ENCODE assay signal across 32 cellular contexts in the genomic region with DNA sequence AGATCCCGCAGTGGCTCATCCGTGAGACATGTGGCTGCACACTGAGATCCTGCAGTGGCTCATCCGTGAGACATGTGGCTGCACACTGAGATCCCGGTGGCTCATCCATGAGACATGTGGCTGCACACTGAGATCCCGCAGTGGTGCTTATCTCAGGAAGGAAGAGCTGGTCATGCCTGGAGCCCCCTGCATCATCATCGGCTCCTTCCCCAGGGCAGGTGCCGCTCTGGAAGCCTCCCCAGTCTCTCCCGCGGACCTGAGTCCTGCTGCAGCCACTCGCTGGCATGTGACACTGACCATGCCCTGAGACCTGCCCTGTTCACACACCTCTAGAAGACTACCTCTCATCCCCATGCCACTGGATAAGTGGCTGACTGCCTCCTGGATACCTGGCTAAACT.
A peak's percentile ranks its signal among the peaks of the same experiment; 100 is the strongest.
DNase-seq lines count a peak whose midpoint lies in the region; ATAC-seq, FAIRE-seq and TF ChIP-seq lines count a peak whose summit lies in the region.
"Had no signal": no experiment of that assay in that cellular context is flagged by ENCODE, and none has a peak within 500 bp of the region (broad histone marks: within the 10 kb centered on the region; RNA-seq: fewer than 3 reads in every experiment).

No MANE protein-coding gene starts in this region.

- WGBS in GM12878 (ENCODE audit: insufficient coverage, insufficient replicate concordance, low lambda C conversion rate, missing lambda C conversion rate) = 90% methylated on average over 9 of the region's 10 CpGs

- FAIRE-seq in GM12878 (lab: Jason Lieb, UNC) (no peak), D721Med (lab: Jason Lieb, UNC) (no peak)
- FAIRE-seq: A549, GM12891, GM19239, H54, RCC 7860 had no signal

- H3K27ac Mint-ChIP-seq in endothelial cell (ENCODE audit: unreplicated experiment) = peak overlapping the region; percentile 57
- H3K27ac Mint-ChIP-seq: CD4-positive, alpha-beta T cell had no signal

- H3K4me1 Mint-ChIP-seq in endothelial cell (ENCODE audit: unreplicated experiment) = no peaks in the 10 kb centered on the region

- ATAC-seq in GM12878 = no peak
- ATAC-seq in upper lobe of right lung = no peak
- ATAC-seq in GM21360 (IDR thresholded peaks at IDR 0.05; ENCODE audit: unreplicated experiment) = no peak
- ATAC-seq: A549 had no signal

- TF ChIP-seq EP300 in GM12878 (IDR thresholded peaks at IDR 0.05; ENCODE audit: borderline replicate concordance in 1 of 2, control insufficient read depth in 1 of 2, low read depth in 2 of 2, low read length in 2 of 2) = no peak

- no peaks in the 10 kb centered on the region for H3K4me1 ChIP-seq in GM12878 (ENCODE audit: control insufficient read depth, insufficient read depth, low read length)
- H3K4me1 ChIP-seq in mucosa of stomach (ENCODE audit: control insufficient read depth, insufficient read depth, low read length) = peaks cover 29% of the 10 kb centered on the region
- H3K4me1 ChIP-seq in upper lobe of right lung = no peaks in the 10 kb centered on the region
- H3K4me1 ChIP-seq in effector memory CD4-positive, alpha-beta T cell (ENCODE audit: control insufficient read depth, insufficient read depth, low read length, poor library complexity, severe bottlenecking) = no peaks in the 10 kb centered on the region
- H3K4me1 ChIP-seq: A549 had no signal

- no peak overlapping the region for H2AFZ ChIP-seq in GM12878 (ENCODE audit: control insufficient read depth, low read depth, low read length)

- TF ChIP-seq POLR2A in GM12878 (IDR thresholded peaks at IDR 0.05; ENCODE audit: low read depth, low read length) = no peak

- intact Hi-C loops in GM12878 (cut with micrococcal nuclease; ENCODE audit: unreplicated experiment) = no loop called here
- intact Hi-C loops in upper lobe of right lung (cut with DNase I) = no loop called here

- no TSS peak for BruUV-seq in GM12878 (replicated peaks; lab: Mats Ljungman, UMichigan)

- TF ChIP-seq RAD21 in GM12878 (IDR thresholded peaks at IDR 0.05; ENCODE audit: insufficient read depth, low read depth, low read length) = no peak

- H3K36me3 Mint-ChIP-seq in endothelial cell (ENCODE audit: low read depth, unreplicated experiment) = peaks cover 10% of the 10 kb centered on the region

- H3K9me3 Mint-ChIP-seq in endothelial cell (ENCODE audit: unreplicated experiment) = peaks cover 44% of the 10 kb centered on the region
- H3K9me3 Mint-ChIP-seq: CD4-positive, alpha-beta T cell had no signal

- H3K4me2 ChIP-seq in GM12878 (ENCODE audit: control insufficient read depth, insufficient read depth) = no peak overlapping the region
- H3K4me2 ChIP-seq: A549; BLaER1 treated with 17β-estradiol and CSF1 and Interleukin-3, amounts not matched to agents 10 nM and 100 nM had no signal

- SMC1A ChIA-PET in GM12878 (lab: Charles Lee; ENCODE audit: uncharacterized antibody, unreplicated experiment) = no interaction called here

- RAD21 ChIA-PET in GM12878 (lab: Charles Lee; ENCODE audit: unreplicated experiment) = no interaction called here

- H3K4me3 ChIP-seq in GM12878 (no peak overlapping the region), mucosa of stomach (ENCODE audit: low read length) (peak overlapping the region; percentile 11), upper lobe of right lung (no peak overlapping the region)
- H3K4me3 ChIP-seq in effector memory CD4-positive, alpha-beta T cell (ENCODE audit: insufficient read depth, low read depth, low read length, poor library complexity, severe bottlenecking) = no peak overlapping the region
- H3K4me3 ChIP-seq: A549; BLaER1 treated with 17β-estradiol and CSF1 and Interleukin-3, amounts not matched to agents 10 nM and 100 nM; MG63; SK-N-MC had no signal

- H3K4me3 Mint-ChIP-seq in endothelial cell (ENCODE audit: unreplicated experiment) = no peak overlapping the region
- H3K4me3 Mint-ChIP-seq: CD4-positive, alpha-beta T cell had no signal

- H3K27me3 Mint-ChIP-seq in endothelial cell (ENCODE audit: unreplicated experiment) = peaks cover 8% of the 10 kb centered on the region

- DNase-seq in GM12878 (ENCODE audit: low read depth, low spot score) (no peak), endothelial cell (ENCODE audit: low spot score) (no peak), upper lobe of right lung (peak; percentile 26), D721Med (ENCODE audit: insufficient read length, low spot score) (no peak)
- DNase-seq in effector memory CD4-positive, alpha-beta T cell = no peak
- DNase-seq: AML-193; CD4-positive, alpha-beta T cell; COR-L47; DMS 273 treated with DMSO at 0.1 percent for 48 hours; DMS79; EL; GDM1; IMR-90; KG1; MG63; NCI-H1105 treated with DMSO at 0.1 percent for 48 hours; NCI-H146; NCI-H1930; NCI-H2107; NCI-H446; NCI-H524 treated with DMSO at 0.1 percent for 48 hours; NCI-H774; SIG-M5 had no signal

- POLR2A ChIA-PET in GM12878 (lab: Charles Lee) = no interaction called here

- no peaks in the 10 kb centered on the region for H3K27me3 ChIP-seq in GM12878 (replicated peaks in 1 of 2; ENCODE audit: control insufficient read depth in 2 of 2, insufficient read depth in 2 of 2, low read length in 1 of 2)
- H3K27me3 ChIP-seq in mucosa of stomach (ENCODE audit: control insufficient read depth, insufficient read depth, low read length) = no peaks in the 10 kb centered on the region
- H3K27me3 ChIP-seq in upper lobe of right lung = no peaks in the 10 kb centered on the region
- H3K27me3 ChIP-seq in effector memory CD4-positive, alpha-beta T cell (replicated peaks; ENCODE audit: control insufficient read depth, insufficient read depth, low read length, poor library complexity, severe bottlenecking) = no peaks in the 10 kb centered on the region
- H3K27me3 ChIP-seq: BLaER1 treated with 17β-estradiol and CSF1 and Interleukin-3, amounts not matched to agents 10 nM and 100 nM; MG63 had no signal

- H4K20me1 ChIP-seq in GM12878 (ENCODE audit: control insufficient read depth, insufficient read depth) = no peaks in the 10 kb centered on the region
- H4K20me1 ChIP-seq: BLaER1 treated with 17β-estradiol and CSF1 and Interleukin-3, amounts not matched to agents 10 nM and 100 nM had no signal

- H3K36me3 ChIP-seq in GM12878 (ENCODE audit: control insufficient read depth in 2 of 2, insufficient read depth in 2 of 2, low read length in 1 of 2) (no peaks in the 10 kb centered on the region), mucosa of stomach (ENCODE audit: control insufficient read depth, insufficient read depth, low read length) (no peaks in the 10 kb centered on the region), upper lobe of right lung (no peaks in the 10 kb centered on the region)
- no peaks in the 10 kb centered on the region for H3K36me3 ChIP-seq in effector memory CD4-positive, alpha-beta T cell (ENCODE audit: control insufficient read depth, insufficient read depth, low read length)
- H3K36me3 ChIP-seq: BLaER1 treated with 17β-estradiol and CSF1 and Interleukin-3, amounts not matched to agents 10 nM and 100 nM; MG63 had no signal

- in situ Hi-C loops in GM12878 (cut with MboI) = no loop called here

- H3K27ac ChIP-seq in GM12878 (ENCODE audit: control insufficient read depth, insufficient read depth) = no peak overlapping the region
- no peak overlapping the region for H3K27ac ChIP-seq in upper lobe of right lung
- H3K27ac ChIP-seq in effector memory CD4-positive, alpha-beta T cell (ENCODE audit: insufficient read depth, low read length, poor library complexity, severe bottlenecking) = no peak overlapping the region
- H3K27ac ChIP-seq: A549; BLaER1 treated with 17β-estradiol and CSF1 and Interleukin-3, amounts not matched to agents 10 nM and 100 nM; SK-N-MC had no signal

- H3K79me2 ChIP-seq in GM12878 (ENCODE audit: control insufficient read depth, insufficient read depth, low read length) = no peaks in the 10 kb centered on the region

- H3K9ac ChIP-seq in GM12878 (ENCODE audit: control insufficient read depth, insufficient read depth, low read length) (no peak overlapping the region), mucosa of stomach (ENCODE audit: low read length) (no peak overlapping the region)
- H3K9ac ChIP-seq: BLaER1 treated with 17β-estradiol and CSF1 and Interleukin-3, amounts not matched to agents 10 nM and 100 nM had no signal

- CTCF ChIA-PET in GM12878 (lab: Yijun Ruan, JAX) = no interaction called here

- peaks cover 2% of the 10 kb centered on the region; the same call in 1 of the 3 replicates for H3K9me3 ChIP-seq in GM12878 (replicated peaks; ENCODE audit: control insufficient read depth, insufficient read depth, low read length)
- H3K9me3 ChIP-seq in mucosa of stomach (ENCODE audit: control insufficient read depth, low read length) = no peaks in the 10 kb centered on the region
- no peaks in the 10 kb centered on the region for H3K9me3 ChIP-seq in upper lobe of right lung
- no peaks in the 10 kb centered on the region for H3K9me3 ChIP-seq in effector memory CD4-positive, alpha-beta T cell (ENCODE audit: control insufficient read depth, low read length)
- H3K9me3 ChIP-seq: A549; BLaER1 treated with 17β-estradiol and CSF1 and Interleukin-3, amounts not matched to agents 10 nM and 100 nM; MG63 had no signal

- no peak for TF ChIP-seq CTCF in GM12878 (IDR thresholded peaks at IDR 0.05 in 2 of 3, conservative IDR thresholded peaks at IDR 0.05 in 1 of 3; ENCODE audit: control insufficient read depth in 2 of 3, extremely low read depth in 1 of 3, insufficient read depth in 1 of 3, low read depth in 3 of 3, low read length in 3 of 3)
- no peak for TF ChIP-seq CTCF in endothelial cell (IDR thresholded peaks at IDR 0.05; ENCODE audit: unreplicated experiment)
- TF ChIP-seq CTCF in upper lobe of right lung (IDR thresholded peaks at IDR 0.05) = no peak
- no peak for TF ChIP-seq CTCF in D721Med (IDR thresholded peaks at IDR 0.05; ENCODE audit: insufficient read depth, missing control alignments)

TF ChIP-seq in GM12878, 131 proteins besides CTCF, POLR2A, EP300 and RAD21 (continues in another document):
- TF ChIP-seq JUND (IDR thresholded peaks at IDR 0.05; ENCODE audit: low read depth, low read length) = no peak
- TF ChIP-seq, protein P1, sequence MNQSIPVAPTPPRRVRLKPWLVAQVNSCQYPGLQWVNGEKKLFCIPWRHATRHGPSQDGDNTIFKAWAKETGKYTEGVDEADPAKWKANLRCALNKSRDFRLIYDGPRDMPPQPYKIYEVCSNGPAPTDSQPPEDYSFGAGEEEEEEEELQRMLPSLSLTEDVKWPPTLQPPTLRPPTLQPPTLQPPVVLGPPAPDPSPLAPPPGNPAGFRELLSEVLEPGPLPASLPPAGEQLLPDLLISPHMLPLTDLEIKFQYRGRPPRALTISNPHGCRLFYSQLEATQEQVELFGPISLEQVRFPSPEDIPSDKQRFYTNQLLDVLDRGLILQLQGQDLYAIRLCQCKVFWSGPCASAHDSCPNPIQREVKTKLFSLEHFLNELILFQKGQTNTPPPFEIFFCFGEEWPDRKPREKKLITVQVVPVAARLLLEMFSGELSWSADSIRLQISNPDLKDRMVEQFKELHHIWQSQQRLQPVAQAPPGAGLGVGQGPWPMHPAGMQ (IDR thresholded peaks at IDR 0.05; ENCODE audit: borderline replicate concordance) = no peak
